13 cellular contexts compared by ENCODE assay signal in genomic region chr6:490251-491037, GRCh38.
DNase-seq lines count a peak whose midpoint lies in the region; ATAC-seq and TF ChIP-seq lines count a peak whose summit lies in the region.
"Had no signal": no experiment of that assay in that cellular context is flagged by ENCODE, and none has a peak within 500 bp of the region (broad histone marks: within the 10 kb centered on the region; RNA-seq: fewer than 3 reads in every experiment).

No MANE protein-coding gene starts in this region.

- no peak for TF ChIP-seq POLR2A in body of pancreas (IDR thresholded peaks at IDR 0.05)

- H3K27ac Mint-ChIP-seq in activated T-cell treated with anti-CD3 and anti-CD28 coated beads, Interleukin-2, amount 50 U/mL, for 72 hours: peak overlapping the region; percentile 100

- no peak overlapping the region for H3K27ac ChIP-seq in body of pancreas

- H3K4me3 ChIP-seq in body of pancreas: no peak overlapping the region
- H3K4me3 ChIP-seq: HAP-1 had no signal

- ATAC-seq in HG03432 (IDR thresholded peaks at IDR 0.05; ENCODE audit: unreplicated experiment) (peak; percentile 58), SK-N-SH treated with all-trans-retinoic acid at 6 μM for 48 hours (no peak), body of pancreas (no peak)
- ATAC-seq in activated T-cell treated with anti-CD3 and anti-CD28 coated beads, Interleukin-2, amount 50 U/mL, for 72 hours (replicated peaks in 1 of 2): peak; percentile 60 to 68
- peak; percentile 47 for ATAC-seq in stimulated activated naive CD8-positive, alpha-beta T cell treated with anti-CD3 and anti-CD28 coated beads, Interleukin-15, Interleukin-2, amounts not matched to agents 100 U/mL and 50 U/mL, for 24 hours

- TF ChIP-seq CTCF in body of pancreas (IDR thresholded peaks at IDR 0.05): no peak

- H3K4me1 Mint-ChIP-seq in activated T-cell treated with anti-CD3 and anti-CD28 coated beads, Interleukin-2, amount 50 U/mL, for 72 hours (ENCODE audit: low read depth): peaks cover 96% of the 10 kb centered on the region

- H3K4me1 ChIP-seq in body of pancreas: no peaks in the 10 kb centered on the region
- H3K4me1 ChIP-seq: HAP-1 had no signal

- H3K9me3 ChIP-seq in body of pancreas: no peaks in the 10 kb centered on the region
- H3K9me3 ChIP-seq: HAP-1 had no signal

- H3K27me3 ChIP-seq in body of pancreas: no peaks in the 10 kb centered on the region

- peaks cover 0 to 4% of the 10 kb centered on the region in 2 donors for H3K36me3 ChIP-seq in body of pancreas (replicated peaks in 1 of 2; ENCODE audit: insufficient read depth in 1 of 2, low read depth in 2 of 2)

- peak; percentile 59 for DNase-seq in stimulated activated CD4-positive, alpha-beta T cell treated with anti-CD3 and anti-CD28 coated beads, Interleukin-15, amount 100 ng/mL, for 24 hours
- no peak for DNase-seq in stimulated activated CD4-positive, alpha-beta T cell treated with anti-CD3 and anti-CD28 coated beads, Interleukin-12 subunit alpha, Interleukin-12 subunit beta, amount 100 ng/mL, for 4 hours
- DNase-seq in activated T-cell treated with anti-CD3 and anti-CD28 coated beads, Interleukin-2, amount 50 U/mL, for 72 hours: peak; percentile 58 to 67
- DNase-seq in stimulated activated naive CD8-positive, alpha-beta T cell treated with anti-CD3 and anti-CD28 coated beads, Interleukin-15, Interleukin-2, amounts not matched to agents 100 U/mL and 50 U/mL, for 24 hours: no peak
- no peak for DNase-seq in cerebellar cortex (ENCODE audit: low spot score)
- DNase-seq in body of pancreas: no peak
- DNase-seq: activated CD4-positive, CD25-positive, alpha-beta regulatory T cell; caudate nucleus; KBM-7; mammary epithelial cell had no signal

- peaks cover 19 to 45% of the 10 kb centered on the region in 2 donors for H3K36me3 Mint-ChIP-seq in activated T-cell treated with anti-CD3 and anti-CD28 coated beads, Interleukin-2, amount 50 U/mL, for 72 hours (ENCODE audit: insufficient read depth in 2 of 2)

- 68 to 78% methylated on average over 6 of the region's 6 CpGs for WGBS in body of pancreas, 2 donors

- H3K4me3 Mint-ChIP-seq in activated T-cell treated with anti-CD3 and anti-CD28 coated beads, Interleukin-2, amount 50 U/mL, for 72 hours: peak overlapping the region; percentile 58 to 95

- intact Hi-C loops in body of pancreas (cut with DNase I): no loop called here

- no peaks in the 10 kb centered on the region for H3K27me3 Mint-ChIP-seq in activated T-cell treated with anti-CD3 and anti-CD28 coated beads, Interleukin-2, amount 50 U/mL, for 72 hours (ENCODE audit: low read depth)

- H3K9me3 Mint-ChIP-seq in activated T-cell treated with anti-CD3 and anti-CD28 coated beads, Interleukin-2, amount 50 U/mL, for 72 hours: peaks cover 0 to 3% of the 10 kb centered on the region in 2 donors

TF ChIP-seq in SK-N-SH treated with all-trans-retinoic acid at 6 μM for 48 hours, 23 proteins besides CTCF, POLR2A, EP300 and RAD21:
- TF ChIP-seq RARB (CRISPR knock-in tag; IDR thresholded peaks at IDR 0.05): no peak
- TF ChIP-seq GLIS3 (CRISPR knock-in tag; IDR thresholded peaks at IDR 0.05): no peak
- no peak for TF ChIP-seq TCF4 (CRISPR knock-in tag; IDR thresholded peaks at IDR 0.05; ENCODE audit: borderline replicate concordance)
- no peak for TF ChIP-seq ZC3H10 (CRISPR knock-in tag; IDR thresholded peaks at IDR 0.05)
- no peak for TF ChIP-seq BACH2 (CRISPR knock-in tag; IDR thresholded peaks at IDR 0.05; ENCODE audit: borderline replicate concordance)
TF ChIP-seq in SK-N-SH treated with all-trans-retinoic acid at 6 μM for 48 hours: peak in this region for 0.

Comparison
In these comparisons a context has a peak if more than half of its experiments do, and no peak if none do; other contexts are left out.
1. DNase-seq: peak in stimulated activated CD4-positive, alpha-beta T cell treated with anti-CD3 and anti-CD28 coated beads, Interleukin-15, amount 100 ng/mL, for 24 hours (single experiment) and activated T-cell treated with anti-CD3 and anti-CD28 coated beads, Interleukin-2, amount 50 U/mL, for 72 hours (2 of 2); none in stimulated activated CD4-positive, alpha-beta T cell treated with anti-CD3 and anti-CD28 coated beads, Interleukin-12 subunit alpha, Interleukin-12 subunit beta, amount 100 ng/mL, for 4 hours (single experiment), stimulated activated naive CD8-positive, alpha-beta T cell treated with anti-CD3 and anti-CD28 coated beads, Interleukin-15, Interleukin-2, amounts not matched to agents 100 U/mL and 50 U/mL, for 24 hours (single experiment), cerebellar cortex (single experiment) and body of pancreas (0 of 4).
2. ATAC-seq: peak in HG03432 (single experiment), activated T-cell treated with anti-CD3 and anti-CD28 coated beads, Interleukin-2, amount 50 U/mL, for 72 hours (2 of 2) and stimulated activated naive CD8-positive, alpha-beta T cell treated with anti-CD3 and anti-CD28 coated beads, Interleukin-15, Interleukin-2, amounts not matched to agents 100 U/mL and 50 U/mL, for 24 hours (single experiment); none in SK-N-SH treated with all-trans-retinoic acid at 6 μM for 48 hours (single experiment) and body of pancreas (single experiment).